ENCODE assay signal across 8 cellular contexts in genomic region chr18:48949051-48949605, GRCh38. TPM values are rescaled to one million over a fixed set of nuclear protein-coding genes. Genes with fewer than 3 reads are reported as not detected.
A peak's percentile ranks its signal among the peaks of the same experiment; 100 is the strongest.
DNase-seq lines count a peak whose midpoint lies in the region; ATAC-seq and TF ChIP-seq lines count a peak whose summit lies in the region.

No MANE protein-coding gene starts in this region.

- DNase-seq in DMS79 treated with DMSO at 0.1 percent for 48 hours (lab: John Stamatoyannopoulos, UW) (peak; percentile 44), DMS79 (lab: John Stamatoyannopoulos, UW) (no peak), NCI-H526 treated with DMSO at 0.1 percent for 48 hours (lab: John Stamatoyannopoulos, UW) (peak; percentile 41), smooth muscle cell (lab: John Stamatoyannopoulos, UW; ENCODE audit: unreplicated experiment) (no peak)

- peak overlapping the region; percentile 100 for H3K9ac ChIP-seq in smooth muscle cell (ENCODE audit: low read depth)

- H3F3A ChIP-seq in smooth muscle cell (ENCODE audit: low read depth) = peaks cover 37% of the 10 kb centered on the region

- peaks cover 84% of the 10 kb centered on the region for H3K79me2 ChIP-seq in smooth muscle cell (ENCODE audit: low read depth)

- H3K9me3 Mint-ChIP-seq in activated naive CD8-positive, alpha-beta T cell (ENCODE audit: low read depth) = no peaks in the 10 kb centered on the region

- H2AFZ ChIP-seq in smooth muscle cell (ENCODE audit: low read depth) = no peak overlapping the region

- H3K4me3 ChIP-seq in iPS-11a (ENCODE audit: low read depth, low read length) (peak overlapping the region; percentile 94), smooth muscle cell (peak overlapping the region; percentile 97)

- no peaks in the 10 kb centered on the region for H3K27me3 ChIP-seq in smooth muscle cell (ENCODE audit: low read depth)

- H3K4me1 ChIP-seq in smooth muscle cell (ENCODE audit: low read depth) = peaks cover 21% of the 10 kb centered on the region

- peak overlapping the region; percentile 97 for H3K4me3 Mint-ChIP-seq in activated naive CD8-positive, alpha-beta T cell

- peak overlapping the region; percentile 50 for H3K27ac Mint-ChIP-seq in activated naive CD8-positive, alpha-beta T cell

- H3K4me1 Mint-ChIP-seq in activated naive CD8-positive, alpha-beta T cell (ENCODE audit: low read depth) = peaks cover 58% of the 10 kb centered on the region

- H3K27ac ChIP-seq in smooth muscle cell (ENCODE audit: low read depth) = peak overlapping the region; percentile 100

- no peaks in the 10 kb centered on the region for H3K36me3 ChIP-seq in smooth muscle cell (ENCODE audit: low read depth)

- peak; percentile 2 for TF ChIP-seq CTCF in smooth muscle cell (IDR thresholded peaks at IDR 0.05; ENCODE audit: borderline replicate concordance, insufficient read depth, poor library complexity, severe bottlenecking)

- peaks cover 75% of the 10 kb centered on the region for H4K20me1 ChIP-seq in smooth muscle cell (ENCODE audit: low read depth)

- H3K27me3 Mint-ChIP-seq in activated naive CD8-positive, alpha-beta T cell = no peaks in the 10 kb centered on the region

- peaks cover 11% of the 10 kb centered on the region for H3K36me3 Mint-ChIP-seq in activated naive CD8-positive, alpha-beta T cell

- no peaks in the 10 kb centered on the region for H3K9me3 ChIP-seq in smooth muscle cell (replicated peaks; ENCODE audit: low read depth)

- under 1% methylated on average over 27 of the region's 27 CpGs for WGBS in smooth muscle cell (ENCODE audit: low lambda C conversion rate)

- no peak for ATAC-seq in HG02884 (IDR thresholded peaks at IDR 0.05; ENCODE audit: unreplicated experiment)
- no peak for ATAC-seq in GM21423 (IDR thresholded peaks at IDR 0.05; ENCODE audit: unreplicated experiment)

- H3K4me2 ChIP-seq in smooth muscle cell = peak overlapping the region; percentile 91

RNA-seq across cellular contexts. Expression of gene SMAD7, which starts 1.6 kb away (rescaled TPM):
- 114 and 142 TPM in 2 replicates for total RNA-seq in smooth muscle cell
- 134 and 136 TPM in 2 replicates for polyA plus RNA-seq in smooth muscle cell

Comparison
In these comparisons a context has a peak if more than half of its experiments do, and no peak if none do; other contexts are left out.
1. DNase-seq: peak in DMS79 treated with DMSO at 0.1 percent for 48 hours (single experiment) and NCI-H526 treated with DMSO at 0.1 percent for 48 hours (single experiment); none in DMS79 (single experiment) and smooth muscle cell (single experiment).